In genomic region chr1:19442150-19443096, GRCh38 we compare ENCODE assay signal across 12 cellular contexts. TPM values are rescaled to one million over a fixed set of nuclear protein-coding genes. Genes with fewer than 3 reads are reported as not detected.
DNase-seq lines count a peak whose midpoint lies in the region; ATAC-seq and TF ChIP-seq lines count a peak whose summit lies in the region.
"Had no signal": no experiment of that assay in that cellular context is flagged by ENCODE, and none has a peak within 500 bp of the region (broad histone marks: within the 10 kb centered on the region; RNA-seq: fewer than 3 reads in every experiment).

No MANE protein-coding gene starts in this region.

- H3K27me3 ChIP-seq in esophagus (ENCODE audit: control insufficient read depth in 1 of 2, insufficient read depth in 2 of 2, low read length in 2 of 2) (no peaks in the 10 kb centered on the region), ovary (no peaks in the 10 kb centered on the region)

- H3K4me3 Mint-ChIP-seq in CD14-positive monocyte: no peak overlapping the region
- H3K4me3 Mint-ChIP-seq: activated B cell treated with CpG ODN at 0.5 μM for 24 hours had no signal

- TF ChIP-seq CTCF in CD14-positive monocyte (IDR thresholded peaks at IDR 0.05) (no peak), ovary (IDR thresholded peaks at IDR 0.05) (no peak), GM10266 (IDR thresholded peaks at IDR 0.05; ENCODE audit: control insufficient read depth, insufficient read depth, low read depth, missing control alignments) (no peak)

- no peak overlapping the region for H3K4me3 ChIP-seq in esophagus (ENCODE audit: low read depth in 1 of 2, low read length in 2 of 2)
- H3K4me3 ChIP-seq in ovary: peak overlapping the region; percentile 7

- no peaks in the 10 kb centered on the region for H3K9me3 Mint-ChIP-seq in CD14-positive monocyte
- H3K9me3 Mint-ChIP-seq: activated B cell treated with CpG ODN at 0.5 μM for 24 hours had no signal

- no peaks in the 10 kb centered on the region for H3K9me3 ChIP-seq in esophagus (ENCODE audit: control insufficient read depth in 2 of 2, insufficient read depth in 1 of 2, low read depth in 1 of 2, low read length in 1 of 2)
- no peaks in the 10 kb centered on the region for H3K9me3 ChIP-seq in ovary

- H3K27ac ChIP-seq in esophagus (ENCODE audit: low read depth in 2 of 2, low read length in 1 of 2): peak overlapping the region; percentile 76 to 81
- peak overlapping the region; percentile 72 to 95 for H3K27ac ChIP-seq in ovary

- TF ChIP-seq POLR2A in ovary (IDR thresholded peaks at IDR 0.05) (no peak), erythroblast (IDR thresholded peaks at IDR 0.05; ENCODE audit: low read length) (no peak)

- DNase-seq in CD14-positive monocyte (ENCODE audit: low spot score) (no peak), NCI-H510A treated with DMSO at 0.1 percent for 48 hours (lab: John Stamatoyannopoulos, UW) (peak; percentile 74), ovary (peak in 3 of 5 donors; percentile 61 to 70 (median 61)), NCI-H2171 treated with DMSO at 0.1 percent for 48 hours (lab: John Stamatoyannopoulos, UW) (no peak), GM10266 (ENCODE audit: extremely low spot score) (no peak), erythroblast (lab: John Stamatoyannopoulos, UW) (no peak)
- DNase-seq: activated B cell treated with CpG ODN at 0.5 μM for 24 hours; DMS 273 treated with DMSO at 0.1 percent for 48 hours; NCI-H1105; stimulated activated CD4-positive, alpha-beta T cell treated with anti-CD3 and anti-CD28 coated beads, Interleukin-4, amount 100 ng/mL, for 24 hours had no signal

- WGBS in esophagus, 2 donors: 63 to 69% methylated on average over 22 of the region's 22 CpGs
- WGBS in ovary, 3 donors: 13 to 29% (median 14%) methylated on average over 22 of the region's 22 CpGs

- TF ChIP-seq EP300 in ovary (IDR thresholded peaks at IDR 0.05): no peak

- H3K27ac Mint-ChIP-seq in CD14-positive monocyte: peak overlapping the region in 4 of 7 donors; percentile 7 to 72 (median 58)
- H3K27ac Mint-ChIP-seq: activated B cell treated with CpG ODN at 0.5 μM for 24 hours had no signal

- peaks cover 31% of the 10 kb centered on the region for H3K4me1 Mint-ChIP-seq in CD14-positive monocyte

- H3K36me3 Mint-ChIP-seq in CD14-positive monocyte: peaks cover 37 to 47% of the 10 kb centered on the region in 2 donors

- intact Hi-C loops in CD14-positive monocyte (cut with micrococcal nuclease) (no loop called here), ovary (cut with DNase I) (loop anchor here in 1 of 4 donors (10.0 kb wide), 1 partner anchor 48 kb away; no protein-coding TSS in a partner anchor)

- no peak for ATAC-seq in GM18861 (IDR thresholded peaks at IDR 0.05; ENCODE audit: unreplicated experiment)

- H3K36me3 ChIP-seq in esophagus (ENCODE audit: control insufficient read depth in 2 of 2, insufficient read depth in 2 of 2, low read length in 1 of 2) (peaks cover 0 to 7% of the 10 kb centered on the region in 2 donors), ovary (no peaks in the 10 kb centered on the region)

- H3K27me3 Mint-ChIP-seq in CD14-positive monocyte (ENCODE audit: low read depth in 3 of 3): peaks cover 0 to 2% (median 0%) of the 10 kb centered on the region in 3 donors
- H3K27me3 Mint-ChIP-seq: activated B cell treated with CpG ODN at 0.5 μM for 24 hours had no signal

- H3K4me1 ChIP-seq in esophagus (ENCODE audit: control insufficient read depth in 2 of 2, insufficient read depth in 2 of 2, low read length in 1 of 2) (peaks cover 12 to 25% of the 10 kb centered on the region in 2 donors), ovary (ENCODE audit: insufficient read depth) (peaks cover 48% of the 10 kb centered on the region)

RNA-seq across cellular contexts. Expression of gene CAPZB, which starts 42.9 kb away (rescaled TPM):
- 100 to 1,000 TPM; 407 to 504 TPM for polyA plus RNA-seq in CD14-positive monocyte
- polyA plus RNA-seq in esophagus: 100 to 1,000 TPM; 221 to 272 TPM
- total RNA-seq in ovary: 100 to 1,000 TPM in 5 of 7 donors, 10 to 100 TPM in 2; 85.0 to 347 (median 258) TPM
- polyA plus RNA-seq in ovary: 100 to 1,000 TPM; 253 to 391 TPM

Comparison
In these comparisons a context has a peak if more than half of its experiments do, and no peak if none do; other contexts are left out.
1. DNase-seq: peak in NCI-H510A treated with DMSO at 0.1 percent for 48 hours (single experiment) and ovary (3 of 5); none in CD14-positive monocyte (single experiment), NCI-H2171 treated with DMSO at 0.1 percent for 48 hours (single experiment), GM10266 (single experiment) and erythroblast (0 of 2).